9 cellular contexts compared by ENCODE assay signal in the genomic region with DNA sequence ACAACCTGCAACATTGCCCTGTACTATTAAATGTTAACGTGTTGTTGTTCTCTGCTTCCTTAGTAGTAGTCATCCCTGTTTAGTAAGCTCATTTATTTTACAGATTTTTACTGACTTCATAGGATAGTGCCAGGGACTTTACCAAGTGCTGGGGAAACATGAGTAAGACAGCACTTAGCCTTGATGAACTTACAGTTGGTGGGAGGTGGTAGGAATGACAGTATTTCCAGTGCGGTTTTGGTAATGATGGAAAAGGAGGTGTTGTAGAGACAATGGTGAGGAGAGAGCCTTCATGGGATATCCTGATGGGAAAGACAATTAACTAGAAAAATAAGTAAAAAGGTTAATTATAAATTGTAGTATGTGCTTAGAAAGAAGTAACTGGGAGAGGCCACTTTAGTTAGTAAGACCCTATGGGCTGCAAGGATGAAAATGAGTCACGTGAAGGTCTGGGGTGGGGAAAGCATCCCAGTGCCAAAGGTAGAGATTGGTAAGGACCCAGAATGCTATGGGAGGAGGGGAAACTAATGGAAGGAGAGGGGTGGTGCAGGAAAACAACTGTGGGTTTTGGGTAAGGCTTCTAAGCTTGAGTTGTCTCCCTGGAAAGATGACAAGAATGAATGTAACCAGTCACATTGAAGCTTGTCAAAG. TPM values are rescaled to one million over a fixed set of nuclear protein-coding genes. Genes with fewer than 3 reads are reported as not detected.
DNase-seq lines count a peak whose midpoint lies in the region; ATAC-seq and TF ChIP-seq lines count a peak whose summit lies in the region.
"Had no signal": no experiment of that assay in that cellular context is flagged by ENCODE, and none has a peak within 500 bp of the region (broad histone marks: within the 10 kb centered on the region; RNA-seq: fewer than 3 reads in every experiment).

No MANE protein-coding gene starts in this region.

- peaks cover 20% of the 10 kb centered on the region for H3K4me1 Mint-ChIP-seq in endodermal cell

- no peak overlapping the region for H2AFZ ChIP-seq in parathyroid adenoma

- H3K27me3 ChIP-seq in DOHH2 (ENCODE audit: control insufficient read depth, low read length) (no peaks in the 10 kb centered on the region), endodermal cell (ENCODE audit: control insufficient read depth, insufficient read depth, low read length, poor library complexity, severe bottlenecking) (no peaks in the 10 kb centered on the region), parathyroid adenoma (ENCODE audit: control insufficient read depth, insufficient read depth, low read length) (no peaks in the 10 kb centered on the region)

- no peak for ATAC-seq in HG02588 (IDR thresholded peaks at IDR 0.05; ENCODE audit: unreplicated experiment)

- no peak overlapping the region for H3K27ac Mint-ChIP-seq in endodermal cell
- H3K27ac Mint-ChIP-seq: activated B cell treated with CpG ODN at 0.5 μM for 24 hours had no signal

- no peaks in the 10 kb centered on the region for H3K9me2 ChIP-seq in DOHH2 (replicated peaks; ENCODE audit: control insufficient read depth, low read length)

- H3K9me3 ChIP-seq in DOHH2 (ENCODE audit: control insufficient read depth, insufficient read depth, low read length), result no peaks in the 10 kb centered on the region
- no peaks in the 10 kb centered on the region for H3K9me3 ChIP-seq in KOPT-K1 (ENCODE audit: insufficient read depth, low read length, poor library complexity, severe bottlenecking)
- no peaks in the 10 kb centered on the region for H3K9me3 ChIP-seq in endodermal cell (ENCODE audit: control insufficient read depth, low read length)
- no peaks in the 10 kb centered on the region for H3K9me3 ChIP-seq in parathyroid adenoma (ENCODE audit: control insufficient read depth, low read length)

- H4K20me1 ChIP-seq in DOHH2 (ENCODE audit: control insufficient read depth, insufficient read depth, low read depth, low read length), result peaks cover 46% of the 10 kb centered on the region

- WGBS in endodermal cell (ENCODE audit: insufficient coverage in 1 of 2, insufficient read length in 1 of 2), 2 experiments, result 29 to 52% methylated on average over 2 to 3 of the region's 3 CpGs

- TF ChIP-seq CTCF in DOHH2 (IDR thresholded peaks at IDR 0.05; ENCODE audit: low read depth, low read length, poor library complexity, severe bottlenecking) (no peak), endodermal cell (conservative IDR thresholded peaks at IDR 0.05) (no peak), parathyroid adenoma (IDR thresholded peaks at IDR 0.05) (no peak)

- H3K36me3 ChIP-seq in DOHH2 (ENCODE audit: control insufficient read depth, low read length) (peaks cover 16% of the 10 kb centered on the region; the same call in 1 of the 2 replicates), KOPT-K1 (ENCODE audit: insufficient read depth, low read length) (no peaks in the 10 kb centered on the region; the same call in 1 of the 2 replicates), endodermal cell (ENCODE audit: control insufficient read depth, insufficient read depth, low read length) (no peaks in the 10 kb centered on the region), parathyroid adenoma (ENCODE audit: control insufficient read depth, insufficient read depth, low read length) (no peaks in the 10 kb centered on the region)

- H3K4me3 Mint-ChIP-seq in endodermal cell, result no peak overlapping the region

- H3K79me2 ChIP-seq in DOHH2 (ENCODE audit: control insufficient read depth, low read length), result peaks cover 68% of the 10 kb centered on the region
- peaks cover 31% of the 10 kb centered on the region for H3K79me2 ChIP-seq in parathyroid adenoma

- H3K4me3 ChIP-seq in DOHH2 (ENCODE audit: low read length) (peak overlapping the region; percentile 90), endodermal cell (ENCODE audit: low read length) (peak overlapping the region; percentile 93), parathyroid adenoma (ENCODE audit: low read depth, low read length) (peak overlapping the region; percentile 98)

- H3K9ac ChIP-seq in endodermal cell (ENCODE audit: extremely low read depth, low read length, poor library complexity, severe bottlenecking) (peak overlapping the region; percentile 96), parathyroid adenoma (no peak overlapping the region)

- no peaks in the 10 kb centered on the region for H3K36me3 Mint-ChIP-seq in endodermal cell (ENCODE audit: low read depth)

- no peaks in the 10 kb centered on the region for H3K9me3 Mint-ChIP-seq in endodermal cell
- H3K9me3 Mint-ChIP-seq: activated B cell treated with CpG ODN at 0.5 μM for 24 hours had no signal

- H3K27me3 Mint-ChIP-seq in endodermal cell (ENCODE audit: insufficient read depth), result peaks cover 3% of the 10 kb centered on the region
- H3K27me3 Mint-ChIP-seq: activated B cell treated with CpG ODN at 0.5 μM for 24 hours had no signal

- H3K4me1 ChIP-seq in DOHH2 (ENCODE audit: control insufficient read depth, low read length), result peaks cover 33% of the 10 kb centered on the region
- H3K4me1 ChIP-seq in endodermal cell (ENCODE audit: control insufficient read depth, insufficient read depth, low read length), result no peaks in the 10 kb centered on the region
- H3K4me1 ChIP-seq in parathyroid adenoma, result no peaks in the 10 kb centered on the region

- H3K4me2 ChIP-seq in DOHH2 (ENCODE audit: low read length) (peak overlapping the region; percentile 75), parathyroid adenoma (ENCODE audit: low read length) (peak overlapping the region; percentile 100)

- H3K27ac ChIP-seq in DOHH2 (ENCODE audit: low read depth, low read length) (no peak overlapping the region), KOPT-K1 (ENCODE audit: low read depth, low read length, poor library complexity, severe bottlenecking) (peak overlapping the region; percentile 71), endodermal cell (ENCODE audit: low read depth, low read length) (no peak overlapping the region), parathyroid adenoma (no peak overlapping the region)

- no peaks in the 10 kb centered on the region for H3F3A ChIP-seq in DOHH2 (ENCODE audit: control insufficient read depth, insufficient read depth)

- DNase-seq in endodermal cell (no peak), NCI-H2081 treated with DMSO at 0.1 percent for 48 hours (lab: John Stamatoyannopoulos, UW) (no peak), LoVo (ENCODE audit: low spot score) (no peak), NCI-H2081 (lab: John Stamatoyannopoulos, UW) (no peak)
- DNase-seq: activated B cell treated with CpG ODN at 0.5 μM for 24 hours had no signal

RNA-seq across cellular contexts. Expression of gene RLF, which starts 1.7 kb away (rescaled TPM):
- total RNA-seq in endodermal cell, result 10 to 100 TPM; 18.8 to 23.3 TPM
- polyA plus RNA-seq in endodermal cell (2013, experiment 1 of 2), result 23.9 TPM
- polyA plus RNA-seq in endodermal cell (2013, experiment 2 of 2), result 23.6 TPM
